In the genomic region with DNA sequence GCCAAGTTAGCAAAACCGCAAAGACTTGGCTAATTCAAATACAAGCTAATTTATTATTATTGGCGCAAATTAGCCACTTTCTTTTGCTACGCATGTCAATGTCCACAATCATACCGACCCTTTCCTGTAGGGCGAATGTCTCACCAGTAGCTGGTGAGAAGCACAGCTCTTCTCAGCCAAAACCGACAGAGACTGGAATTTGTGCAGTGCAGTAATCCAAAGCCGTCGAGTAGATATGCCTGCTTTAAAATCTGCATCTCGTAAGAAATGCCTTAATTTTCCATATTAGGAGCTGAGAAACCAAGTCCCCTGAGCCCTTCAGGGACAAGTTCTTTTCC, we compare ENCODE assay signal across 1 cellular context.
TF ChIP-seq lines count a peak whose summit lies in the region.

No MANE protein-coding gene starts in this region.

TF ChIP-seq in HepG2, 621 proteins besides CTCF, POLR2A, EP300 and RAD21 (continued from another document):
- 0 out of 2 replicates have a peak, but pooled peaks have one; percentile 1 for TF ChIP-seq SMAD3 (CRISPR knock-in tag; IDR thresholded peaks at IDR 0.05)
- 0 out of 2 replicates have a peak, but pooled peaks have one; percentile 13 for TF ChIP-seq ZSCAN12 (CRISPR knock-in tag; IDR thresholded peaks at IDR 0.05)
- TF ChIP-seq HOXD1 (CRISPR knock-in tag; IDR thresholded peaks at IDR 0.05), result no peak
- no peak for TF ChIP-seq ZNF230 (CRISPR knock-in tag; IDR thresholded peaks at IDR 0.05)
- TF ChIP-seq ZNF3 (CRISPR knock-in tag; IDR thresholded peaks at IDR 0.05), result no peak
- 0 out of 2 replicates have a peak, but pooled peaks have one; percentile 2 for TF ChIP-seq ZNF337 (CRISPR knock-in tag; IDR thresholded peaks at IDR 0.05; ENCODE audit: borderline replicate concordance, low read depth)
- TF ChIP-seq, protein P1, sequence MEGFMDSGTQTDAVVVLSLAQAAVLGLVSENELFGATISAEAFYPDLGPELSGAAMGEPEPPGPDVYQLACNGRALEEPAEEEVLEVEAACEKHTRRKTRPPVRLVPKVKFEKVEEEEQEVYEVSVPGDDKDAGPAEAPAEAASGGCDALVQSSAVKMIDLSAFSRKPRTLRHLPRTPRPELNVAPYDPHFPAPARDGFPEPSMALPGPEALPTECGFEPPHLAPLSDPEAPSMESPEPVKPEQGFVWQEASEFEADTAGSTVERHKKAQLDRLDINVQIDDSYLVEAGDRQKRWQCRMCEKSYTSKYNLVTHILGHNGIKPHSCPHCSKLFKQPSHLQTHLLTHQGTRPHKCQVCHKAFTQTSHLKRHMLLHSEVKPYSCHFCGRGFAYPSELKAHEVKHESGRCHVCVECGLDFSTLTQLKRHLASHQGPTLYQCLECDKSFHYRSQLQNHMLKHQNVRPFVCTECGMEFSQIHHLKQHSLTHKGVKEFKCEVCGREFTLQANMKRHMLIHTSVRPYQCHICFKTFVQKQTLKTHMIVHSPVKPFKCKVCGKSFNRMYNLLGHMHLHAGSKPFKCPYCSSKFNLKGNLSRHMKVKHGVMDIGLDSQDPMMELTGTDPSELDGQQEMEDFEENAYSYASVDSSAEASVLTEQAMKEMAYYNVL (CRISPR knock-in tag; IDR thresholded peaks at IDR 0.05; ENCODE audit: borderline replicate concordance), result 0 out of 2 replicates have a peak, but pooled peaks have one; percentile 4
- peak; percentile 47; the same call in 1 of the 2 replicates for TF ChIP-seq HBP1 (CRISPR knock-in tag; IDR thresholded peaks at IDR 0.05; ENCODE audit: low read depth)
- 0 out of 2 replicates have a peak, but pooled peaks have one; percentile 0 for TF ChIP-seq ZNF44 (CRISPR knock-in tag; IDR thresholded peaks at IDR 0.05)
